In genomic region chr6:136725124-136725523, GRCh38 we compare ENCODE assay signal across 26 cellular contexts.
DNase-seq lines count a peak whose midpoint lies in the region; ATAC-seq, FAIRE-seq and TF ChIP-seq lines count a peak whose summit lies in the region.
"Had no signal": no experiment of that assay in that cellular context is flagged by ENCODE, and none has a peak within 500 bp of the region (broad histone marks: within the 10 kb centered on the region; RNA-seq: fewer than 3 reads in every experiment).

No MANE protein-coding gene starts in this region.

- FAIRE-seq in GM12891 (lab: Jason Lieb, UNC): peak; percentile 20
- peak; percentile 21 for FAIRE-seq in GM18507 (lab: Jason Lieb, UNC)

- no peak for TF ChIP-seq CTCF in fibroblast of mammary gland (conservative IDR thresholded peaks at IDR 0.05; ENCODE audit: control insufficient read depth, insufficient read depth, low read depth, low read length)
- TF ChIP-seq CTCF in CD8-positive, alpha-beta T cell (IDR thresholded peaks at IDR 0.05): no peak

- H3K27me3 Mint-ChIP-seq in T-cell: no peaks in the 10 kb centered on the region
- no peaks in the 10 kb centered on the region for H3K27me3 Mint-ChIP-seq in CD8-positive, alpha-beta T cell (ENCODE audit: low read depth)
- no peaks in the 10 kb centered on the region for H3K27me3 Mint-ChIP-seq in naive thymus-derived CD8-positive, alpha-beta T cell
- H3K27me3 Mint-ChIP-seq: CD8-positive, alpha-beta memory T cell had no signal

- H3K36me3 ChIP-seq in CD8-positive, alpha-beta T cell (ENCODE audit: insufficient read depth, low read length): no peaks in the 10 kb centered on the region
- H3K36me3 ChIP-seq: HAP-1 had no signal

- no peak for TF ChIP-seq POLR2A in GM12891 (IDR thresholded peaks at IDR 0.05; ENCODE audit: low read depth, low read length)

- peaks cover 33 to 59% (median 40%) of the 10 kb centered on the region in 3 donors for H3K4me1 Mint-ChIP-seq in T-cell
- H3K4me1 Mint-ChIP-seq in CD8-positive, alpha-beta T cell (ENCODE audit: low read depth): peaks cover 29% of the 10 kb centered on the region
- peaks cover 8 to 36% (median 15%) of the 10 kb centered on the region in 4 donors for H3K4me1 Mint-ChIP-seq in naive thymus-derived CD8-positive, alpha-beta T cell

- H3K36me3 Mint-ChIP-seq in T-cell: peaks cover 14% of the 10 kb centered on the region
- peaks cover 4% of the 10 kb centered on the region for H3K36me3 Mint-ChIP-seq in CD8-positive, alpha-beta T cell
- peaks cover 2 to 13% (median 3%) of the 10 kb centered on the region in 3 donors for H3K36me3 Mint-ChIP-seq in naive thymus-derived CD8-positive, alpha-beta T cell

- peaks cover 0 to 2% (median 0%) of the 10 kb centered on the region in 3 donors for H3K9me3 Mint-ChIP-seq in T-cell
- H3K9me3 Mint-ChIP-seq in CD8-positive, alpha-beta T cell: peaks cover 2% of the 10 kb centered on the region
- peaks cover 0 to 4% (median 0%) of the 10 kb centered on the region in 9 donors for H3K9me3 Mint-ChIP-seq in naive thymus-derived CD8-positive, alpha-beta T cell
- H3K9me3 Mint-ChIP-seq: HFFc6 had no signal

- intact Hi-C loops in CD8-positive, alpha-beta T cell (cut with DNase I, micrococcal nuclease): no loop called here

- POLR2A ChIA-PET in T-cell (lab: Charles Lee): interaction anchor here in 1 of 2 donors (1.1 kb wide), 1 partner anchor 9 kb away, joined by 4 read pairs; no protein-coding TSS in a partner anchor
- POLR2A ChIA-PET in CD8-positive, alpha-beta T cell (lab: Charles Lee): no interaction called here
- POLR2A ChIA-PET in naive thymus-derived CD8-positive, alpha-beta T cell (lab: Charles Lee): no interaction called here

- H3K4me3 ChIP-seq in fibroblast of mammary gland (ENCODE audit: control insufficient read depth, low read depth, low read length): no peak overlapping the region
- H3K4me3 ChIP-seq in CD8-positive, alpha-beta T cell (ENCODE audit: low read depth, low read length): no peak overlapping the region
- H3K4me3 ChIP-seq: HAP-1, PC-9, SJSA1 had no signal

- ATAC-seq in T-cell (replicated peaks in 1 of 4): no peak
- ATAC-seq in CD8-positive, alpha-beta T cell: no peak
- no peak for ATAC-seq in naive thymus-derived CD8-positive, alpha-beta T cell
- ATAC-seq: Right ventricle myocardium inferior had no signal

- peak overlapping the region; percentile 26 to 39 for H3K27ac Mint-ChIP-seq in T-cell
- H3K27ac Mint-ChIP-seq in CD8-positive, alpha-beta T cell: no peak overlapping the region
- peak overlapping the region in 2 of 10 donors; percentile 5 to 17 for H3K27ac Mint-ChIP-seq in naive thymus-derived CD8-positive, alpha-beta T cell
- H3K27ac Mint-ChIP-seq: HFFc6 had no signal

- H3K4me3 Mint-ChIP-seq in T-cell: no peak overlapping the region
- H3K4me3 Mint-ChIP-seq in CD8-positive, alpha-beta T cell: no peak overlapping the region
- H3K4me3 Mint-ChIP-seq in naive thymus-derived CD8-positive, alpha-beta T cell: no peak overlapping the region
- H3K4me3 Mint-ChIP-seq: HFFc6 had no signal

- CTCF ChIA-PET in T-cell (lab: Charles Lee): interaction anchor here in 1 of 2 donors (0.6 to 1.2 kb wide), 2 partner anchors 9 to 13 kb away, joined by 3 to 8 read pairs; no protein-coding TSS in a partner anchor
- CTCF ChIA-PET in CD8-positive, alpha-beta T cell (lab: Charles Lee): interaction anchor here (1.3 kb wide), 1 partner anchor 67 kb away, joined by 8 read pairs; the partner anchor contains the start of gene MAP3K5

- peaks cover 7% of the 10 kb centered on the region for H3K4me1 ChIP-seq in CD8-positive, alpha-beta T cell (ENCODE audit: insufficient read depth, low read length)
- H3K4me1 ChIP-seq: HAP-1, SJSA1 had no signal

- no peaks in the 10 kb centered on the region for H3K9me3 ChIP-seq in CD8-positive, alpha-beta T cell (ENCODE audit: low read length)
- H3K9me3 ChIP-seq: HAP-1 had no signal

- DNase-seq in GM12891 (ENCODE audit: insufficient read length, low spot score) (no peak), GM18507 (ENCODE audit: extremely low spot score, insufficient read length, low read depth) (no peak), T-cell (no peak), fibroblast of mammary gland (ENCODE audit: low read depth) (peak; percentile 14), hypothalamus (lab: John Stamatoyannopoulos, UW) (no peak)
- DNase-seq in CD8-positive, alpha-beta T cell: no peak
- DNase-seq in naive thymus-derived CD8-positive, alpha-beta T cell: no peak
- DNase-seq: CD8-positive, alpha-beta memory T cell; DMS 273 treated with DMSO at 0.1 percent for 48 hours; DMS79; EL; GDM1; GOT3; HFFc6; Karpas-422; MV-4-11; NCI-H2029; NCI-H446 treated with DMSO at 0.1 percent for 48 hours; NCI-H526; NCI-H82; NK-92 treated with Interleukin-12 subunit alpha and Interleukin-12 subunit beta, amount 100 ng/mL, for 24 hours; PC-9 had no signal

- no peaks in the 10 kb centered on the region for H3K27me3 ChIP-seq in CD8-positive, alpha-beta T cell (ENCODE audit: insufficient read depth, low read length)
- H3K27me3 ChIP-seq: SJSA1 had no signal

- H3K27ac ChIP-seq in CD8-positive, alpha-beta T cell (ENCODE audit: low read depth, low read length): no peak overlapping the region
- H3K27ac ChIP-seq: C4-2B, PC-9, SJSA1 had no signal

TF ChIP-seq in GM12891, 5 proteins besides CTCF, POLR2A, EP300 and RAD21:
- TF ChIP-seq SPI1 (IDR thresholded peaks at IDR 0.05; ENCODE audit: low read depth, low read length) (no peak), POLR2AphosphoS5 (IDR thresholded peaks at IDR 0.05; ENCODE audit: low read depth, low read length) (no peak), TAF1 (IDR thresholded peaks at IDR 0.05; ENCODE audit: low read depth, low read length) (no peak), PAX5 (IDR thresholded peaks at IDR 0.05; ENCODE audit: insufficient read depth, low read length, severe bottlenecking) (no peak), POU2F2 (IDR thresholded peaks at IDR 0.05; ENCODE audit: low read depth, low read length) (no peak)
